ENCODE assay signal across 30 cellular contexts in the genomic region with DNA sequence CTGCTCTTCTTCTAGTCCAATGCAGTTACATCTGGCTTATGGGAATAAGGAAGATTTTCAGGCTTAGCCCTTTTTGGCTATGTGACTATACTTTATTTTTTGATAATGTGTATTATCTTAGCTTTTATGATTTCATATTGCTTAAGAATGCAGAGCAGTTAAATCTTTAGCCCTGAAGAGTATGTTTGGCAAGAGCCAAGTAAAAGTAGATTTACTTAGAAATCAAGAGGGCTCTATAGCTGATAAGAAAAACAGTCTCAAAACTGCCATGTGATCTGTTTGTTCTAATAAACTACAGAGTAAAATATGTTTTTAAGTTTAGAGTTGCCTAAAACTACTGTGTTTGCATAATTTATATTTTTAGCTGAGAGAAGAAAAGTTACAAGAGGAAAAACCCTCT.
"Had no signal": no experiment of that assay in that cellular context is flagged by ENCODE, and none has a peak within 500 bp of the region (broad histone marks: within the 10 kb centered on the region; RNA-seq: fewer than 3 reads in every experiment).

No MANE protein-coding gene starts in this region.

- H3K27me3 ChIP-seq: dorsolateral prefrontal cortex, heart right ventricle, ovary, sigmoid colon, tibial nerve, upper lobe of left lung, vagina had no signal

- H3K36me3 ChIP-seq: ovary, thoracic aorta, upper lobe of left lung had no signal

- ATAC-seq: esophagus mucosa; heart right ventricle; naive thymus-derived CD8-positive, alpha-beta T cell; psoas muscle; right cardiac atrium; stimulated activated naive B cell treated with anti-CD40 and anti-IgM and Interleukin-4, amounts not matched to agents 10 μg/mL and 1 μg/mL and 100 μg/mL, for 72 hours had no signal

- DNase-seq: dorsolateral prefrontal cortex; effector CD4-positive, alpha-beta T cell; endodermal cell; foreskin melanocyte; glutamatergic neuron; heart right ventricle; hypothalamus; immature natural killer cell; islet precursor cell; kidney glomerular epithelial cell; mammary epithelial cell; mesendoderm; naive thymus-derived CD8-positive, alpha-beta T cell; occipital lobe; ovary; posterior cingulate gyrus; psoas muscle; right cardiac atrium; sigmoid colon; stimulated activated CD4-positive, alpha-beta T cell treated with anti-CD3 and anti-CD28 coated beads, Interleukin-2, amount 100 ng/mL, for 24 hours; stimulated activated CD4-positive, alpha-beta T cell treated with anti-CD3 and anti-CD28 coated beads, Interleukin-4, amount 100 ng/mL, for 24 hours; stimulated activated naive B cell treated with anti-CD40 and anti-IgM and Interleukin-4, amounts not matched to agents 10 μg/mL and 1 μg/mL and 100 μg/mL, for 72 hours; upper lobe of left lung had no signal

- H3K27ac Mint-ChIP-seq: endodermal cell; stimulated activated naive B cell treated with anti-CD40 and anti-IgM and Interleukin-4, amounts not matched to agents 10 μg/mL and 1 μg/mL and 100 μg/mL, for 72 hours; stimulated activated naive CD8-positive, alpha-beta T cell treated with anti-CD3 and anti-CD28 coated beads, Interleukin-15, Interleukin-2, amounts not matched to agents 100 ng/mL and 50 ng/mL, for 24 hours had no signal

- H3K4me1 ChIP-seq: vagina had no signal

- H3K9me3 ChIP-seq: heart right ventricle, ovary, psoas muscle, sigmoid colon, thoracic aorta, tibial nerve, upper lobe of left lung, vagina had no signal

- FAIRE-seq: colon had no signal

- H3K4me1 Mint-ChIP-seq: endodermal cell had no signal

- H3K27ac ChIP-seq: dorsolateral prefrontal cortex, epithelial cell of prostate, heart right ventricle, psoas muscle, sigmoid colon, tibial nerve, vagina had no signal

- H3K4me3 ChIP-seq: dorsolateral prefrontal cortex, heart right ventricle, ovary, psoas muscle, sigmoid colon, thoracic aorta, tibial nerve, upper lobe of left lung, vagina had no signal

- H3K9me3 Mint-ChIP-seq: endodermal cell; immature natural killer cell; naive thymus-derived CD8-positive, alpha-beta T cell; stimulated activated naive B cell treated with anti-CD40 and anti-IgM and Interleukin-4, amounts not matched to agents 10 μg/mL and 1 μg/mL and 100 μg/mL, for 72 hours; stimulated activated naive CD8-positive, alpha-beta T cell treated with anti-CD3 and anti-CD28 coated beads, Interleukin-15, Interleukin-2, amounts not matched to agents 100 ng/mL and 50 ng/mL, for 24 hours had no signal

- H3K4me3 Mint-ChIP-seq: endodermal cell; immature natural killer cell; naive thymus-derived CD8-positive, alpha-beta T cell; stimulated activated naive B cell treated with anti-CD40 and anti-IgM and Interleukin-4, amounts not matched to agents 10 μg/mL and 1 μg/mL and 100 μg/mL, for 72 hours; stimulated activated naive CD8-positive, alpha-beta T cell treated with anti-CD3 and anti-CD28 coated beads, Interleukin-15, Interleukin-2, amounts not matched to agents 100 ng/mL and 50 ng/mL, for 24 hours had no signal

- H3K27me3 Mint-ChIP-seq: naive thymus-derived CD8-positive, alpha-beta T cell; stimulated activated naive B cell treated with anti-CD40 and anti-IgM and Interleukin-4, amounts not matched to agents 10 μg/mL and 1 μg/mL and 100 μg/mL, for 72 hours; stimulated activated naive CD8-positive, alpha-beta T cell treated with anti-CD3 and anti-CD28 coated beads, Interleukin-15, Interleukin-2, amounts not matched to agents 100 ng/mL and 50 ng/mL, for 24 hours had no signal
